ENCODE assay signal across 8 cellular contexts in the genomic region with DNA sequence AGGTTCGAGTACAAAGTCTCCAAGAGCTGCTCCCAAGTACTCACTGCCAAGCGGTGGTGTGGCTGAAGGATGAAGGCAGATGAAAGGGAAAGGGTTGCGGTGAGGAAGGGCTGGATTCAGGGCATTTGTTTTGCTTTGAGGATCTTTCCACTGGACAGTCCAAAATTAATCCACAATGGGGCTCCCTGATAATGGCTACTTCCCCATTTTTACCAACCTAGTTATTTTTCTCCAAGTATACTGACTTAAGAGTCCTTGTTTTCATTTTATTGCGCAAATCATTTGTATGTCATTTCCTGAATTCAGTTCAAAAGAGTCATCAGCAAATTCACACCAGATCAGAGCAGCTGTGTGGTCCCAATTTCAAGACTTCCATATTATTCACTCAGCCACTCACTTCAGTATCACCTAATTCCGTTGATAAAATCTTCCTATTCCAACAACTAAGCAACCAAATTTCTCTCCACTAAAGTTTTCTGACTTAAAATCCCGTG. TPM values are rescaled to one million over a fixed set of nuclear protein-coding genes. Genes with fewer than 3 reads are reported as not detected.
A peak's percentile ranks its signal among the peaks of the same experiment; 100 is the strongest.
DNase-seq lines count a peak whose midpoint lies in the region; FAIRE-seq and TF ChIP-seq lines count a peak whose summit lies in the region.

No MANE protein-coding gene starts in this region.

- peaks cover 38% of the 10 kb centered on the region for H3K79me2 ChIP-seq in ACC112 (ENCODE audit: control insufficient read depth, insufficient read depth, low read length, unreplicated experiment)

- H3K27me3 ChIP-seq in ACC112 (ENCODE audit: insufficient read depth, low read length) = no peaks in the 10 kb centered on the region

- peak; percentile 23 for DNase-seq in HuH-7.5 (ENCODE audit: low spot score)
- no peak for DNase-seq in astrocyte of the cerebellum (ENCODE audit: low read depth)
- no peak for DNase-seq in T-helper 9 cell
- DNase-seq in NCI-H2107 (lab: John Stamatoyannopoulos, UW) = no peak
- no peak for DNase-seq in mucosa of gallbladder (ENCODE audit: low spot score)

- peak; percentile 43 for FAIRE-seq in islet of Langerhans (lab: Jason Lieb, UNC)

- TF ChIP-seq CTCF in astrocyte of the cerebellum (IDR thresholded peaks at IDR 0.05; ENCODE audit: low read depth, low read length, missing control alignments) = no peak

- peaks cover 40% of the 10 kb centered on the region for H3K4me1 ChIP-seq in ACC112 (ENCODE audit: control insufficient read depth, insufficient read depth, low read length, unreplicated experiment)

- peak overlapping the region; percentile 72 for H2AFZ ChIP-seq in ACC112 (ENCODE audit: low read length, unreplicated experiment)

- H3K36me3 ChIP-seq in ACC112 (ENCODE audit: insufficient read depth, low read length) = peaks cover 4% of the 10 kb centered on the region; the same call in 1 of the 2 replicates

- H3K4me3 ChIP-seq in ACC112 (ENCODE audit: low read depth, low read length) (peak overlapping the region; percentile 98), astrocyte of the cerebellum (ENCODE audit: low read depth, low read length) (peak overlapping the region; percentile 83)

- in situ Hi-C loops in astrocyte of the cerebellum (cut with HindIII; ENCODE audit: low sequenced_read_pairs) = no loop called here

- peak overlapping the region; percentile 86 for H3K27ac ChIP-seq in ACC112 (ENCODE audit: low read depth, low read length)
- peak overlapping the region; percentile 57 for H3K27ac ChIP-seq in temporal lobe (ENCODE audit: low read depth, low read length)

RNA-seq across cellular contexts. Expression of a gene that starts 0.5 kb away (rescaled TPM):
- total RNA-seq in temporal lobe (88.8 TPM), mucosa of gallbladder (95.4 TPM)
